23 cellular contexts compared by ENCODE assay signal in genomic region chr10:65306201-65306600, GRCh38.
DNase-seq lines count a peak whose midpoint lies in the region; ATAC-seq, FAIRE-seq and TF ChIP-seq lines count a peak whose summit lies in the region.
"Had no signal": no experiment of that assay in that cellular context is flagged by ENCODE, and none has a peak within 500 bp of the region (broad histone marks: within the 10 kb centered on the region; RNA-seq: fewer than 3 reads in every experiment).

No MANE protein-coding gene starts in this region.

- no peak overlapping the region for H3K4me3 ChIP-seq in ascending aorta
- H3K4me3 ChIP-seq: BLaER1 treated with 17β-estradiol and CSF1 and Interleukin-3, amounts not matched to agents 10 nM and 100 nM had no signal

- intact Hi-C loops in ascending aorta (cut with DNase I) = no loop called here

- H3K9me3 Mint-ChIP-seq in WTC11 = no peaks in the 10 kb centered on the region
- H3K9me3 Mint-ChIP-seq: CD4-positive, alpha-beta T cell had no signal

- no peak for DNase-seq in H54 (ENCODE audit: insufficient read length, low spot score)
- peak; percentile 53 for DNase-seq in LHCN-M2 (ENCODE audit: low read depth)
- DNase-seq in kidney glomerular epithelial cell (lab: John Stamatoyannopoulos, UW) = peak; percentile 24
- DNase-seq in WTC11 (ENCODE audit: low spot score) = no peak
- no peak for DNase-seq in ascending aorta (ENCODE audit: low spot score in 2 of 2)
- DNase-seq: 8988T; ACHN; AML-193; Caco-2; Calu3; CD4-positive, alpha-beta T cell; CD8-positive, alpha-beta T cell; DMS79 treated with DMSO at 0.1 percent for 48 hours; GF-D8 had no signal

- no peaks in the 10 kb centered on the region for H3K4me1 Mint-ChIP-seq in WTC11
- H3K4me1 Mint-ChIP-seq: B cell had no signal

- H3K4me1 ChIP-seq in ascending aorta = no peaks in the 10 kb centered on the region
- H3K4me1 ChIP-seq: BLaER1 treated with 17β-estradiol and CSF1 and Interleukin-3, amounts not matched to agents 10 nM and 100 nM had no signal

- no peak overlapping the region for H3K27ac ChIP-seq in ascending aorta
- H3K27ac ChIP-seq: BLaER1 treated with 17β-estradiol and CSF1 and Interleukin-3, amounts not matched to agents 10 nM and 100 nM; C4-2B had no signal

- H3K27me3 Mint-ChIP-seq in WTC11 (ENCODE audit: low read depth) = no peaks in the 10 kb centered on the region; the same call in 1 of the 2 replicates
- H3K27me3 Mint-ChIP-seq: B cell; CD4-positive, alpha-beta T cell had no signal

- ATAC-seq in HG02759 (IDR thresholded peaks at IDR 0.05; ENCODE audit: unreplicated experiment) = no peak
- ATAC-seq in WTC11 = no peak
- ATAC-seq in HG03520 (IDR thresholded peaks at IDR 0.05; ENCODE audit: unreplicated experiment) = no peak
- ATAC-seq: CD8-positive, alpha-beta T cell had no signal

- POLR2A ChIA-PET in WTC11 (lab: Charles Lee) = no interaction called here

- no peaks in the 10 kb centered on the region for H3K9me3 ChIP-seq in ascending aorta
- H3K9me3 ChIP-seq: BLaER1 treated with 17β-estradiol and CSF1 and Interleukin-3, amounts not matched to agents 10 nM and 100 nM; Caco-2 had no signal

- no peaks in the 10 kb centered on the region for H3K27me3 ChIP-seq in ascending aorta
- H3K27me3 ChIP-seq: BLaER1 treated with 17β-estradiol and CSF1 and Interleukin-3, amounts not matched to agents 10 nM and 100 nM had no signal

- no peaks in the 10 kb centered on the region for H3K36me3 ChIP-seq in ascending aorta
- H3K36me3 ChIP-seq: BLaER1 treated with 17β-estradiol and CSF1 and Interleukin-3, amounts not matched to agents 10 nM and 100 nM had no signal

- CTCF ChIA-PET in WTC11 (lab: Charles Lee) = no interaction called here

- no peak for TF ChIP-seq CTCF in WTC11 (IDR thresholded peaks at IDR 0.05)
- no peak for TF ChIP-seq CTCF in ascending aorta (IDR thresholded peaks at IDR 0.05)

- no peaks in the 10 kb centered on the region for H3K36me3 Mint-ChIP-seq in WTC11
- H3K36me3 Mint-ChIP-seq: CD8-positive, alpha-beta T cell had no signal

- no peak overlapping the region for H3K27ac Mint-ChIP-seq in WTC11
- H3K27ac Mint-ChIP-seq: B cell; CD4-positive, alpha-beta T cell; CD8-positive, alpha-beta T cell had no signal

- no peak for TF ChIP-seq POLR2A in H54 (IDR thresholded peaks at IDR 0.05; ENCODE audit: low read depth, low read length)

- FAIRE-seq in H54 (lab: Jason Lieb, UNC) = peak; percentile 20
- FAIRE-seq: D721Med, G401.6, GM12891, GM19239 had no signal

- H3K4me3 Mint-ChIP-seq in WTC11 = no peak overlapping the region
- H3K4me3 Mint-ChIP-seq: B cell; CD4-positive, alpha-beta T cell; CD8-positive, alpha-beta T cell had no signal

TF ChIP-seq in WTC11, 78 proteins besides CTCF, POLR2A, EP300 and RAD21 (continues in another document):
- TF ChIP-seq ZNF232 (CRISPR knock-in tag; IDR thresholded peaks at IDR 0.05) (no peak), PRRX2 (CRISPR knock-in tag; IDR thresholded peaks at IDR 0.05) (no peak), AR (CRISPR knock-in tag; IDR thresholded peaks at IDR 0.05) (no peak), ZNF425 (CRISPR knock-in tag; conservative IDR thresholded peaks at IDR 0.05) (no peak), TCF7 (CRISPR knock-in tag; IDR thresholded peaks at IDR 0.05; ENCODE audit: low read depth) (no peak), CREM (CRISPR knock-in tag; IDR thresholded peaks at IDR 0.05) (no peak), ZNF219 (CRISPR knock-in tag; IDR thresholded peaks at IDR 0.05; ENCODE audit: borderline replicate concordance) (no peak), MAX (CRISPR knock-in tag; IDR thresholded peaks at IDR 0.05) (no peak), NR1H2 (CRISPR knock-in tag; IDR thresholded peaks at IDR 0.05) (no peak), GTF2I (CRISPR knock-in tag; conservative IDR thresholded peaks at IDR 0.05) (no peak), ELF4 (CRISPR knock-in tag; IDR thresholded peaks at IDR 0.05; ENCODE audit: low read depth) (no peak), SMAD4 (CRISPR knock-in tag; IDR thresholded peaks at IDR 0.05) (no peak), EMX1 (CRISPR knock-in tag; IDR thresholded peaks at IDR 0.05) (no peak), ZNF263 (CRISPR knock-in tag; IDR thresholded peaks at IDR 0.05; ENCODE audit: low read depth) (no peak)
- TF ChIP-seq, protein P1, sequence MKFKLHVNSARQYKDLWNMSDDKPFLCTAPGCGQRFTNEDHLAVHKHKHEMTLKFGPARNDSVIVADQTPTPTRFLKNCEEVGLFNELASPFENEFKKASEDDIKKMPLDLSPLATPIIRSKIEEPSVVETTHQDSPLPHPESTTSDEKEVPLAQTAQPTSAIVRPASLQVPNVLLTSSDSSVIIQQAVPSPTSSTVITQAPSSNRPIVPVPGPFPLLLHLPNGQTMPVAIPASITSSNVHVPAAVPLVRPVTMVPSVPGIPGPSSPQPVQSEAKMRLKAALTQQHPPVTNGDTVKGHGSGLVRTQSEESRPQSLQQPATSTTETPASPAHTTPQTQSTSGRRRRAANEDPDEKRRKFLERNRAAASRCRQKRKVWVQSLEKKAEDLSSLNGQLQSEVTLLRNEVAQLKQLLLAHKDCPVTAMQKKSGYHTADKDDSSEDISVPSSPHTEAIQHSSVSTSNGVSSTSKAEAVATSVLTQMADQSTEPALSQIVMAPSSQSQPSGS (CRISPR knock-in tag; IDR thresholded peaks at IDR 0.05; ENCODE audit: borderline replicate concordance, low read depth) = no peak
- TF ChIP-seq, protein P2, sequence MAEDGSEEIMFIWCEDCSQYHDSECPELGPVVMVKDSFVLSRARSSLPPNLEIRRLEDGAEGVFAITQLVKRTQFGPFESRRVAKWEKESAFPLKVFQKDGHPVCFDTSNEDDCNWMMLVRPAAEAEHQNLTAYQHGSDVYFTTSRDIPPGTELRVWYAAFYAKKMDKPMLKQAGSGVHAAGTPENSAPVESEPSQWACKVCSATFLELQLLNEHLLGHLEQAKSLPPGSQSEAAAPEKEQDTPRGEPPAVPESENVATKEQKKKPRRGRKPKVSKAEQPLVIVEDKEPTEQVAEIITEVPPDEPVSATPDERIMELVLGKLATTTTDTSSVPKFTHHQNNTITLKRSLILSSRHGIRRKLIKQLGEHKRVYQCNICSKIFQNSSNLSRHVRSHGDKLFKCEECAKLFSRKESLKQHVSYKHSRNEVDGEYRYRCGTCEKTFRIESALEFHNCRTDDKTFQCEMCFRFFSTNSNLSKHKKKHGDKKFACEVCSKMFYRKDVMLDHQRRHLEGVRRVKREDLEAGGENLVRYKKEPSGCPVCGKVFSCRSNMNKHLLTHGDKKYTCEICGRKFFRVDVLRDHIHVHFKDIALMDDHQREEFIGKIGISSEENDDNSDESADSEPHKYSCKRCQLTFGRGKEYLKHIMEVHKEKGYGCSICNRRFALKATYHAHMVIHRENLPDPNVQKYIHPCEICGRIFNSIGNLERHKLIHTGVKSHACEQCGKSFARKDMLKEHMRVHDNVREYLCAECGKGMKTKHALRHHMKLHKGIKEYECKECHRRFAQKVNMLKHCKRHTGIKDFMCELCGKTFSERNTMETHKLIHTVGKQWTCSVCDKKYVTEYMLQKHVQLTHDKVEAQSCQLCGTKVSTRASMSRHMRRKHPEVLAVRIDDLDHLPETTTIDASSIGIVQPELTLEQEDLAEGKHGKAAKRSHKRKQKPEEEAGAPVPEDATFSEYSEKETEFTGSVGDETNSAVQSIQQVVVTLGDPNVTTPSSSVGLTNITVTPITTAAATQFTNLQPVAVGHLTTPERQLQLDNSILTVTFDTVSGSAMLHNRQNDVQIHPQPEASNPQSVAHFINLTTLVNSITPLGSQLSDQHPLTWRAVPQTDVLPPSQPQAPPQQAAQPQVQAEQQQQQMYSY (CRISPR knock-in tag; IDR thresholded peaks at IDR 0.05) = no peak

Comparison
In these comparisons a context has a peak if more than half of its experiments do, and no peak if none do; other contexts are left out.
1. DNase-seq: peak in LHCN-M2 (single experiment) and kidney glomerular epithelial cell (single experiment); none in H54 (single experiment), WTC11 (single experiment) and ascending aorta (0 of 2).